In the genomic region with DNA sequence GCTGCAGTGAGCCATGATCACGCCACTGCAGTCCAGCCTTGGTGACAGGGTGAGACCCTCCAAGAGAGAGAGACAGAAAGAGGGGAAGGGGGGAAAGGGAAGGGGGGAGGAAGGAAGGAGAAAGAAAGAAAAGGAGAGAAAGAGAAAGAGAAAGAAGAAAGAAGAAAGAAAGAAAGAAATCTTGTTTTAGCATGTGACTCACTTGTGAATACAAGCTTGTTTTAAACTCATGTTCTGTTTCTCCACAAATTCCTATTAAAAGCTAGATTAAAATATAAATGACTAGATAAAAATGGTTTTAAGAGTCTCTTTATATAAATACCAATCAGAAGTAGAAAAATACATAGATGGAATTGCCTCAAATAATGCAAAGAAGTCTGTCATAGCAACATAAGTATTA, we compare ENCODE assay signal across 34 cellular contexts. TPM values are rescaled to one million over a fixed set of nuclear protein-coding genes. Genes with fewer than 3 reads are reported as not detected.
"Had no signal": no experiment of that assay in that cellular context is flagged by ENCODE, and none has a peak within 500 bp of the region (broad histone marks: within the 10 kb centered on the region; RNA-seq: fewer than 3 reads in every experiment).

No MANE protein-coding gene starts in this region.

- H3K27ac Mint-ChIP-seq: activated B cell treated with CpG ODN at 0.5 μM for 24 hours; activated CD4-positive, alpha-beta memory T cell treated with anti-CD3 and anti-CD28 coated beads for 36 hours; activated CD4-positive, alpha-beta T cell treated with anti-CD3 and anti-CD28 coated beads, Interleukin-2, amount 10 ng/mL, durations not matched to agents 24 days and 14 days; activated CD8-positive, alpha-beta T cell treated with anti-CD3 and anti-CD28 coated beads for 36 hours; activated naive CD4-positive, alpha-beta T cell treated with anti-CD3 and anti-CD28 coated beads for 36 hours; activated naive CD4-positive, alpha-beta T cell treated with anti-CD3 and anti-CD28 coated beads, Interleukin-2, amount 50 U/mL, for 72 hours; activated naive CD8-positive, alpha-beta T cell treated with anti-CD3 and anti-CD28 coated beads for 36 hours; activated T-cell treated with anti-CD3 and anti-CD28 coated beads, Interleukin-2, amount 50 U/mL, for 72 hours; activated T-helper 1 cell treated with anti-CD3 and anti-CD28 coated beads, Interleukin-12 subunit alpha, Interleukin-12 subunit beta, Interleukin-2, Interleukin-4 antibody, amounts not matched to agents 30 ng/mL and 10 ng/mL and 1 ng/mL, durations not matched to agents 14 hours and 24 hours and 36 hours; activated T-helper 17 cell treated with anti-CD3 and anti-CD28 coated beads, Interleukin-2, amount 50 U/mL, for 72 hours; T-cell; T-helper 17 cell; T-helper 2 cell treated with Interferon-gamma antibody and Interleukin-4, amounts not matched to agents 5 μg/mL and 100 μg/mL, for 36 hours had no signal

- H3K4me1 Mint-ChIP-seq: activated B cell treated with CpG ODN at 0.5 μM for 24 hours; activated T-helper 17 cell treated with anti-CD3 and anti-CD28 coated beads, Interleukin-2, amount 50 U/mL, for 72 hours had no signal

- H3K36me3 ChIP-seq: adrenal gland, brain microvascular endothelial cell, breast epithelium had no signal

- H3K9me3 Mint-ChIP-seq: activated CD4-positive, alpha-beta memory T cell treated with anti-CD3 and anti-CD28 coated beads for 36 hours; activated CD8-positive, alpha-beta T cell treated with anti-CD3 and anti-CD28 coated beads for 36 hours; activated naive CD4-positive, alpha-beta T cell treated with anti-CD3 and anti-CD28 coated beads for 36 hours; activated naive CD8-positive, alpha-beta T cell treated with anti-CD3 and anti-CD28 coated beads for 36 hours; activated T-cell treated with anti-CD3 and anti-CD28 coated beads, Interleukin-2, amount 50 U/mL, for 4 hours; activated T-helper 1 cell treated with anti-CD3 and anti-CD28 coated beads, Interleukin-12 subunit alpha, Interleukin-12 subunit beta, Interleukin-2, Interleukin-4 antibody, amounts not matched to agents 30 ng/mL and 10 ng/mL and 1 ng/mL, durations not matched to agents 14 hours and 24 hours and 36 hours; activated T-helper 17 cell treated with anti-CD3 and anti-CD28 coated beads, Interleukin-2, amount 50 U/mL, for 72 hours; T-cell; T-helper 2 cell treated with Interferon-gamma antibody and Interleukin-4, amounts not matched to agents 5 μg/mL and 100 μg/mL, for 36 hours had no signal

- H3K36me3 Mint-ChIP-seq: activated CD4-positive, alpha-beta memory T cell treated with anti-CD3 and anti-CD28 coated beads for 36 hours; activated naive CD8-positive, alpha-beta T cell treated with anti-CD3 and anti-CD28 coated beads for 36 hours; T-cell had no signal

- H3K4me3 ChIP-seq: adrenal gland, body of pancreas, breast epithelium had no signal

- H3K4me1 ChIP-seq: adrenal gland, body of pancreas, breast epithelium had no signal

- H3K9me3 ChIP-seq: adrenal gland, body of pancreas, breast epithelium had no signal

- H3K4me3 Mint-ChIP-seq: activated B cell treated with CpG ODN at 0.5 μM for 24 hours; activated CD4-positive, alpha-beta memory T cell treated with anti-CD3 and anti-CD28 coated beads for 36 hours; activated CD4-positive, alpha-beta T cell treated with anti-CD3 and anti-CD28 coated beads, Interleukin-2, amount 10 ng/mL, durations not matched to agents 24 days and 14 days; activated CD8-positive, alpha-beta T cell treated with anti-CD3 and anti-CD28 coated beads for 36 hours; activated naive CD4-positive, alpha-beta T cell treated with anti-CD3 and anti-CD28 coated beads for 36 hours; activated naive CD8-positive, alpha-beta T cell treated with anti-CD3 and anti-CD28 coated beads for 36 hours; activated T-cell treated with anti-CD3 and anti-CD28 coated beads, Interleukin-2, amount 50 U/mL, for 4 hours; activated T-cell treated with anti-CD3 and anti-CD28 coated beads, Interleukin-2, amount 50 U/mL, for 72 hours; activated T-helper 1 cell treated with anti-CD3 and anti-CD28 coated beads, Interleukin-12 subunit alpha, Interleukin-12 subunit beta, Interleukin-2, Interleukin-4 antibody, amounts not matched to agents 30 ng/mL and 10 ng/mL and 1 ng/mL, durations not matched to agents 14 hours and 24 hours and 36 hours; activated T-helper 17 cell treated with anti-CD3 and anti-CD28 coated beads, Interleukin-2, amount 50 U/mL, for 72 hours; T-cell; T-helper 17 cell; T-helper 2 cell treated with Interferon-gamma antibody and Interleukin-4, amounts not matched to agents 5 μg/mL and 100 μg/mL, for 36 hours had no signal

- H3K27me3 ChIP-seq: adrenal gland, body of pancreas, brain microvascular endothelial cell, breast epithelium had no signal

- DNase-seq: activated B cell treated with CpG ODN at 0.5 μM for 24 hours; activated CD4-positive, alpha-beta memory T cell treated with anti-CD3 and anti-CD28 coated beads for 36 hours; activated CD4-positive, alpha-beta T cell treated with anti-CD3 and anti-CD28 coated beads for 4 hours; activated CD4-positive, alpha-beta T cell treated with anti-CD3 and anti-CD28 coated beads, Interleukin-2, amount 10 ng/mL, durations not matched to agents 24 days and 14 days; activated CD4-positive, alpha-beta T cell treated with anti-CD3 and anti-CD28 coated beads, Interleukin-2, amount 50 U/mL, for 1 hour; activated CD4-positive, alpha-beta T cell treated with anti-CD3 and anti-CD28 coated beads, Interleukin-2, amount 50 U/mL, for 4 hours; activated CD4-positive, CD25-positive, alpha-beta regulatory T cell treated with anti-CD3 and anti-CD28 coated beads, Interleukin-2, amount 50 U/mL, for 72 hours; activated CD8-positive, alpha-beta memory T cell treated with anti-CD3 and anti-CD28 coated beads, Interleukin-2, amount 50 U/mL, for 4 hours; activated CD8-positive, alpha-beta T cell treated with anti-CD3 and anti-CD28 coated beads for 36 hours; activated effector memory CD4-positive, alpha-beta T cell treated with anti-CD3 and anti-CD28 coated beads, Interleukin-2, amount 50 U/mL, for 16 hours; activated gamma-delta T cell treated with Interleukin-2 at 50 U/mL for 16 hours; activated naive CD4-positive, alpha-beta T cell; activated naive CD4-positive, alpha-beta T cell treated with anti-CD3 and anti-CD28 coated beads for 36 hours; activated naive CD4-positive, alpha-beta T cell treated with anti-CD3 and anti-CD28 coated beads, Interleukin-2, amount 50 U/mL, for 16 hours; activated naive CD8-positive, alpha-beta T cell treated with anti-CD3 and anti-CD28 coated beads for 36 hours; activated T-cell treated with anti-CD3 and anti-CD28 coated beads for 4 hours; activated T-cell treated with anti-CD3 and anti-CD28 coated beads, Interleukin-2, amount 50 U/mL, for 1 hour; activated T-cell treated with anti-CD3 and anti-CD28 coated beads, Interleukin-2, amount 50 U/mL, for 4 hours; activated T-cell treated with anti-CD3 and anti-CD28 coated beads, Interleukin-2, amount 50 U/mL, for 72 hours; amniotic stem cell; body of pancreas; brain microvascular endothelial cell; central memory CD4-positive, alpha-beta T cell; T-cell; T-helper 17 cell; T-helper 9 cell had no signal

- H3K27ac ChIP-seq: body of pancreas, brain microvascular endothelial cell, breast epithelium, VCaP had no signal

- ATAC-seq: activated CD8-positive, alpha-beta T cell treated with anti-CD3 and anti-CD28 coated beads for 36 hours; activated naive CD4-positive, alpha-beta T cell treated with anti-CD3 and anti-CD28 coated beads, Interleukin-2, amount 50 U/mL, for 72 hours; activated T-cell treated with anti-CD3 and anti-CD28 coated beads, Interleukin-2, amount 50 U/mL, for 4 hours; activated T-cell treated with anti-CD3 and anti-CD28 coated beads, Interleukin-2, amount 50 U/mL, for 72 hours; activated T-helper 17 cell treated with anti-CD3 and anti-CD28 coated beads, Interleukin-2, amount 50 U/mL, for 72 hours; body of pancreas; T-cell; T-helper 17 cell had no signal

RNA-seq across cellular contexts. Expression of gene LY86, which starts 51.0 kb away (rescaled TPM):
- total RNA-seq: activated T-helper 17 cell treated with anti-CD3 and anti-CD28 coated beads, Interleukin-2, amount 50 U/mL, for 72 hours; astrocyte had no signal
